Comparison of ENCODE assay signal across 9 cellular contexts in the genomic region with DNA sequence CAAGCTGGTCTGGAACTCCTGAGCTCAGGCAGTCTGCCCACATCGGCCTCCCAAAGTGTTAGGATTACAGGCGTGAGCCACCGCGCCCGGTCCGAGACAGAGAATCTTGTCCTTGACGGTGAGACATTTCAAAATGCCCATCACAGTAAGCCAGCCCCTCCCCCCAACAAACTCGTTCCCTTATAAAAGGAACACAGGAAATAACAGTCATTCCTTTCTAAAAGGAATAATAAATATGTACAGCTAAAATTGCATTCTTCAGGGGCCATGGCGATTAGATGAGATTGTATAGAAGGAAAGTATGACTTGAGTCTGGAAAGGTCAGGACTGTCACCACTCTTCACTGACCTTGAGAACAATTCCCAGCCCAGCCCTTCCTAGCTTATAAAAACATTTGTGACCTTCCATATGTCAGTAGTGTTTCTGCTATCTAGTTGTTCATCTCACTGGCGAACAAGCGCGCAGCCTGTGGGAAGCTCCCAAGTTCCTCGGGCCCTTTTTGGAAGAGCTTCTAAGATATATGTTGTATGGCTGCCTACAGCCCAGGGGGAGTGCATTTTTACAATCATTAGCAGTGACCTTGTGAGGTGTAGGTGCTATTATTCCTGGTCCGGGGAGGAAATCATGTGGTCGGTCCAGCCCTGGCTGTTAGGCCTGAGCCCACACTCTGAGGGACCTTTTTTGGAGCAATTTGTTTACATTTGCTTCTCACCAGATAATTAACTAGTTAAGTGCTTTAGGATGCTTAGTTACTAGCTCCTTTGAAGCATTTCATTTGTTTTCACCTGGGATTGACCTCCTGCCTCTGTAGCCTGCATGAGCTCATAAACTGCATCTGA. TPM values are rescaled to one million over a fixed set of nuclear protein-coding genes. Genes with fewer than 3 reads are reported as not detected.
DNase-seq lines count a peak whose midpoint lies in the region; TF ChIP-seq lines count a peak whose summit lies in the region.
"Had no signal": no experiment of that assay in that cellular context is flagged by ENCODE, and none has a peak within 500 bp of the region (broad histone marks: within the 10 kb centered on the region; RNA-seq: fewer than 3 reads in every experiment).

No MANE protein-coding gene starts in this region.

- H3K27ac ChIP-seq in AG04450 (ENCODE audit: low read depth, low read length), result peak overlapping the region; percentile 90
- peak overlapping the region; percentile 4 to 5 for H3K27ac ChIP-seq in mucosa of rectum (ENCODE audit: low read depth in 2 of 2, low read length in 2 of 2)

- H3K36me3 ChIP-seq in mucosa of rectum (ENCODE audit: control insufficient read depth in 2 of 2, insufficient read depth in 2 of 2, low read length in 2 of 2), result peaks cover 0 to 8% of the 10 kb centered on the region in 2 donors

- H3K9ac ChIP-seq in mucosa of rectum (ENCODE audit: low read depth in 1 of 2, low read length in 2 of 2), result no peak overlapping the region

- DNase-seq in AG04450 (ENCODE audit: low read depth, low spot score) (peak; percentile 54), NCI-H226 (peak; percentile 36), dermis blood vessel endothelial cell (peak; percentile 86), SIG-M5 treated with dmso at 0.1 percent for 504 hours (lab: John Stamatoyannopoulos, UW; ENCODE audit: unreplicated experiment) (no peak), NCI-H1436 (lab: John Stamatoyannopoulos, UW) (no peak), NCI-H2081 treated with DMSO at 0.1 percent for 48 hours (lab: John Stamatoyannopoulos, UW) (no peak), NCI-H1105 (lab: John Stamatoyannopoulos, UW) (no peak)
- DNase-seq: mucosa of descending colon had no signal

- TF ChIP-seq CTCF in AG04450 (IDR thresholded peaks at IDR 0.05; ENCODE audit: low read depth, low read length), result no peak

- CTCF ChIA-PET in AG04450 (lab: Charles Lee), result interaction anchor here (0.6 to 1.8 kb wide), 3 partner anchors 12 to 780 kb away, joined by 3 to 6 read pairs (median 4); no protein-coding TSS in a partner anchor

- H3K4me1 ChIP-seq in mucosa of rectum (ENCODE audit: control insufficient read depth in 2 of 2, insufficient read depth in 2 of 2, low read length in 2 of 2), result peaks cover 0 to 20% of the 10 kb centered on the region in 2 donors

- H3K27me3 ChIP-seq in AG04450 (ENCODE audit: control insufficient read depth, insufficient read depth, low read length) (no peaks in the 10 kb centered on the region), mucosa of rectum (ENCODE audit: control insufficient read depth in 2 of 2, insufficient read depth in 2 of 2, low read length in 2 of 2) (no peaks in the 10 kb centered on the region)

- POLR2A ChIA-PET in AG04450 (lab: Yijun Ruan, JAX), result interaction anchor here (0.5 to 1.5 kb wide), 7 partner anchors 8 to 529 kb away, joined by 3 to 10 read pairs (median 4); a partner anchor contains a TSS

- H3K9me3 ChIP-seq in AG04450 (ENCODE audit: control insufficient read depth, insufficient read depth, low read length), result no peaks in the 10 kb centered on the region
- H3K9me3 ChIP-seq in mucosa of rectum (ENCODE audit: control insufficient read depth in 2 of 2, low read length in 2 of 2), result no peaks in the 10 kb centered on the region
- H3K9me3 ChIP-seq: mucosa of descending colon had no signal

- H3K4me3 ChIP-seq in AG04450 (ENCODE audit: low read depth, low read length) (peak overlapping the region; percentile 15; the same call in 1 of the 2 replicates), mucosa of rectum (ENCODE audit: low read length in 2 of 2) (peak overlapping the region in 1 of 2 donors; percentile 26)
- H3K4me3 ChIP-seq: mucosa of descending colon had no signal

RNA-seq across cellular contexts. Expression of a gene that starts 8.7 kb away (rescaled TPM):
- polyA plus RNA-seq in AG04450 (2011; rRNA removed), result 92.0 and 119 TPM in 2 replicates
- 76.0 and 99.9 TPM in 2 replicates for polyA minus RNA-seq in AG04450 (2011; rRNA and poly(A)+ RNA removed)
- 23.5 and 48.7 TPM in 2 replicates for total RNA-seq in dermis blood vessel endothelial cell

RNA-seq across cellular contexts. Expression of a gene that starts 23.5 kb away (rescaled TPM):
- 15.1 and 16.8 TPM in 2 replicates for polyA plus RNA-seq in AG04450 (2011; rRNA removed)
- 23.9 and 24.0 TPM in 2 replicates for polyA minus RNA-seq in AG04450 (2011; rRNA and poly(A)+ RNA removed)
- total RNA-seq in dermis blood vessel endothelial cell, result 14.0 and 15.8 TPM in 2 replicates

Comparison
In these comparisons a context has a peak if more than half of its experiments do, and no peak if none do; other contexts are left out.
1. DNase-seq: peak in AG04450 (single experiment), NCI-H226 (single experiment) and dermis blood vessel endothelial cell (single experiment); none in SIG-M5 treated with dmso at 0.1 percent for 504 hours (single experiment), NCI-H1436 (single experiment), NCI-H2081 treated with DMSO at 0.1 percent for 48 hours (single experiment) and NCI-H1105 (single experiment).